Comparison of ENCODE assay signal across 8 cellular contexts in the genomic region with DNA sequence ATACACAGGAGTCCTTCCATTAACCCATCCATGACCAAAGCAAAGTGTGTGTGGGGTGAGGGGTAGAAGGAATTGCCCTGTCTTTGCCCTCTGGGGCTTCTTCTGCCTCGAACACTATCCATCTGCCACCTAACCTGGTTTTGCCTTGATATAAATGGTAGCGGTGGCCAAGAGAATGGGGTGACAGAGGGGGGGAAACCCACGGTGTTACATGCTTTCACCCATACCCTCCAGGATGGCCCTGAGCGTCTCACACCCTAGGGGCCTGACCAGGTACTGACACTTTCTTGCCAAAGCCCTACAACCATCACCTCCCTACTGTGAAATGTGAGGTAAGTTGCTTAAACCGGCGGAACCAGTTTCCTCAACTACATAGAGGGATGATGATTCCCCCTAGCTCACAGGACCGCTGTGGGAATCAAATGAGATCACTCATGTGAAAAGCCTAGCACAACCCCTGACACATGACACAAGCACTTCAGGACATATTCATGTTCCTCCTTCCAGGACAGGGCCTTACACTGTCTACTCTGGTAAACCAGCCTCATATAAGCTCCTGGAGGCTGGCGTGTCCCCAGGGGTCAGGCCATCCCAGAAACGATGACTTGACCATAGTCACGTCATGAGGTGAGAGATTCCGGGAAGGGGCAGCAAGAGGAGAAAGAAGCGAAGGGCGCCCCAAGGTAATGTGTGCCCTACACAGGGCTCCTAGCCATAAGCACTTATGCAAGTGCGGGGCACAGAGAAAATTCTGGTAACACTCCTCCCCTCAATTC. TPM values are rescaled to one million over a fixed set of nuclear protein-coding genes. Genes with fewer than 3 reads are reported as not detected.
A peak's percentile ranks its signal among the peaks of the same experiment; 100 is the strongest.
DNase-seq lines count a peak whose midpoint lies in the region; ATAC-seq, FAIRE-seq and TF ChIP-seq lines count a peak whose summit lies in the region.

No MANE protein-coding gene starts in this region.

- peak overlapping the region; percentile 82 for H3K4me2 ChIP-seq in GM12878 (ENCODE audit: control insufficient read depth, insufficient read depth)

- peak; percentile 54 to 74 (median 69) for TF ChIP-seq CTCF in GM12878 (IDR thresholded peaks at IDR 0.05 in 2 of 3, conservative IDR thresholded peaks at IDR 0.05 in 1 of 3; ENCODE audit: control insufficient read depth in 2 of 3, extremely low read depth in 1 of 3, insufficient read depth in 1 of 3, low read depth in 3 of 3, low read length in 3 of 3)

- peak overlapping the region; percentile 79 for H3K4me3 ChIP-seq in SJCRH30
- H3K4me3 ChIP-seq in GM12878 = peak overlapping the region; percentile 70; the same call in 1 of the 2 replicates

- TF ChIP-seq RAD21 in GM12878 (IDR thresholded peaks at IDR 0.05; ENCODE audit: insufficient read depth, low read depth, low read length) = peak; percentile 73

- FAIRE-seq in GM12878 (lab: Jason Lieb, UNC) = peak; percentile 70

- POLR2A ChIA-PET in GM12878 (lab: Charles Lee) = interaction anchor here (0.6 to 13.8 kb wide), 11 partner anchors 8 to 228 kb away, joined by 3 to 263 read pairs (median 19); a partner anchor contains a TSS

- H2AFZ ChIP-seq in GM12878 (ENCODE audit: control insufficient read depth, low read depth, low read length) = peak overlapping the region; percentile 25

- ATAC-seq in GM19468 (IDR thresholded peaks at IDR 0.05; ENCODE audit: extremely low read depth, unreplicated experiment) (peak; percentile 27), GM12878 (peak; percentile 77)

- no peak for TF ChIP-seq EP300 in GM12878 (IDR thresholded peaks at IDR 0.05; ENCODE audit: borderline replicate concordance in 1 of 2, control insufficient read depth in 1 of 2, low read depth in 2 of 2, low read length in 2 of 2)

- intact Hi-C loops in GM12878 (cut with micrococcal nuclease; ENCODE audit: unreplicated experiment) = loop anchor here (1.0 to 5.0 kb wide), 3 partner anchors 17 to 161 kb away; a partner anchor contains a TSS

- TF ChIP-seq POLR2A in GM12878 (IDR thresholded peaks at IDR 0.05; ENCODE audit: low read depth, low read length) = peak; percentile 16

- no peaks in the 10 kb centered on the region for H3K9me3 ChIP-seq in SJCRH30 (replicated peaks)
- no peaks in the 10 kb centered on the region for H3K9me3 ChIP-seq in GM12878 (replicated peaks; ENCODE audit: control insufficient read depth, insufficient read depth, low read length)

- peak overlapping the region; percentile 92 for H3K27ac ChIP-seq in SJCRH30
- peak overlapping the region; percentile 97 for H3K27ac ChIP-seq in GM12878 (ENCODE audit: control insufficient read depth, insufficient read depth)

- no peaks in the 10 kb centered on the region for H4K20me1 ChIP-seq in GM12878 (ENCODE audit: control insufficient read depth, insufficient read depth)

- peak overlapping the region; percentile 76 for H3K9ac ChIP-seq in GM12878 (ENCODE audit: control insufficient read depth, insufficient read depth, low read length)

- no TSS peak for BruUV-seq in GM12878 (replicated peaks; lab: Mats Ljungman, UMichigan)

- RAD21 ChIA-PET in GM12878 (lab: Charles Lee; ENCODE audit: unreplicated experiment) = interaction anchor here (1.0 to 9.2 kb wide), 14 partner anchors 8 to 228 kb away, joined by 3 to 132 read pairs (median 16); a partner anchor contains a TSS

- H3K79me2 ChIP-seq in GM12878 (ENCODE audit: control insufficient read depth, insufficient read depth, low read length) = peaks cover 18% of the 10 kb centered on the region

- H3K4me1 ChIP-seq in SJCRH30 (peaks cover 19% of the 10 kb centered on the region), GM12878 (ENCODE audit: control insufficient read depth, insufficient read depth, low read length) (peaks cover 31% of the 10 kb centered on the region)

- H3K27me3 ChIP-seq in SJCRH30 = no peaks in the 10 kb centered on the region
- H3K27me3 ChIP-seq in GM12878 (replicated peaks in 1 of 2; ENCODE audit: control insufficient read depth in 2 of 2, insufficient read depth in 2 of 2, low read length in 1 of 2) = no peaks in the 10 kb centered on the region

- H3K36me3 ChIP-seq in SJCRH30 (no peaks in the 10 kb centered on the region), GM12878 (ENCODE audit: control insufficient read depth in 2 of 2, insufficient read depth in 2 of 2, low read length in 1 of 2) (no peaks in the 10 kb centered on the region)

- CTCF ChIA-PET in GM12878 (lab: Yijun Ruan, JAX) = interaction anchor here (0.7 to 7.3 kb wide), 11 partner anchors 16 to 228 kb away, joined by 3 to 111 read pairs (median 7); a partner anchor contains a TSS

- in situ Hi-C loops in GM12878 (cut with MboI) = no loop called here

- SMC1A ChIA-PET in GM12878 (lab: Charles Lee; ENCODE audit: uncharacterized antibody, unreplicated experiment) = interaction anchor here (1.0 to 13.4 kb wide), 12 partner anchors 8 to 227 kb away, joined by 3 to 311 read pairs (median 6); a partner anchor contains a TSS

- DNase-seq in DMS153 treated with DMSO at 0.1 percent for 48 hours (lab: John Stamatoyannopoulos, UW; ENCODE audit: unreplicated experiment) = peak; percentile 89
- peak; percentile 52 for DNase-seq in HuH-7.5 (ENCODE audit: low spot score)
- DNase-seq in SJCRH30 = peak; percentile 53 to 62
- peak; percentile 88 for DNase-seq in GM12878 (ENCODE audit: low read depth, low spot score)
- DNase-seq in iPS-NIHi11 (ENCODE audit: low spot score) = peak; percentile 61
- peak; percentile 45 for DNase-seq in stimulated activated CD4-positive, alpha-beta T cell treated with anti-CD3 and anti-CD28 coated beads, Interleukin-12 subunit alpha, Interleukin-12 subunit beta, amount 100 ng/mL, for 4 hours
- DNase-seq in GM19238 (ENCODE audit: insufficient read length, low spot score) = no peak

- 5% methylated on average over 14 of the region's 14 CpGs for WGBS in GM12878 (ENCODE audit: insufficient coverage, insufficient replicate concordance, low lambda C conversion rate, missing lambda C conversion rate)

TF ChIP-seq in GM12878, 131 proteins besides CTCF, POLR2A, EP300 and RAD21 (continues in another document):
- no peak for TF ChIP-seq GABPA (IDR thresholded peaks at IDR 0.05; ENCODE audit: low read depth)
- 0 out of 4 replicates have a peak, but pooled peaks of 1 of the 2 experiments have one; percentile 25 for TF ChIP-seq ETV6 (conservative IDR thresholded peaks at IDR 0.05 in 1 of 2, IDR thresholded peaks at IDR 0.05 in 1 of 2; ENCODE audit: borderline replicate concordance in 1 of 2, low read depth in 1 of 2)
- peak; percentile 58; the same call in 1 of the 2 replicates for TF ChIP-seq PAX8 (IDR thresholded peaks at IDR 0.05)
- 0 out of 2 replicates have a peak, but pooled peaks have one; percentile 22 for TF ChIP-seq TCF12 (IDR thresholded peaks at IDR 0.05; ENCODE audit: low read depth, low read length)
- peak; percentile 89 to 92 for TF ChIP-seq IKZF2 (IDR thresholded peaks at IDR 0.05)
- 0 out of 2 replicates have a peak, but pooled peaks have one; percentile 25 for TF ChIP-seq JUNB (IDR thresholded peaks at IDR 0.05)
- peak; percentile 16; the same call in 1 of the 2 replicates for TF ChIP-seq NR2C1 (IDR thresholded peaks at IDR 0.05)
- no peak for TF ChIP-seq SREBF2 (IDR thresholded peaks at IDR 0.05; ENCODE audit: low read length)
- TF ChIP-seq HDGF (IDR thresholded peaks at IDR 0.05) = 0 out of 2 replicates have a peak, but pooled peaks have one; percentile 8
- TF ChIP-seq TCF3 (IDR thresholded peaks at IDR 0.05; ENCODE audit: borderline replicate concordance, insufficient read depth, low read depth, low read length) = no peak
- peak; percentile 53 for TF ChIP-seq CREM (IDR thresholded peaks at IDR 0.05; ENCODE audit: low read depth)

RNA-seq across cellular contexts. Expression of a gene that starts 49.7 kb away (rescaled TPM):
- total RNA-seq in SJCRH30 (2014; rRNA removed; shearing (Covaris generic)) = 16.2 and 16.7 TPM in 2 replicates
- total RNA-seq in GM12878 (2013; cell fraction: nucleolus; rRNA removed) = 31.6 and 43.1 TPM in 2 replicates
- total RNA-seq in GM12878 (2014; rRNA removed) (14.2 and 16.9 TPM in 2 replicates), GM12878 (2014; rRNA removed; fragmentation: Illumina TruSeq; extraction: Trizol) (11.4 and 12.0 TPM in 2 replicates), GM12878 (2021) (13.0 and 16.6 TPM in 2 replicates)
- 4.0 TPM for polyA plus RNA-seq in GM12878 (2011; ENCODE audit: low read depth)
- polyA plus RNA-seq in GM12878 (2011; rRNA removed) (10.0 and 11.1 TPM in 2 replicates), GM12878 (2014; fragmentation: Illumina TruSeq; extraction: Trizol) (11.6 and 13.4 TPM in 2 replicates), GM12878 (2014; fragmentation: Nextera tagmentation; extraction: Ambion mirVana) (1 to 10 TPM; 5.5 to 7.3 TPM), GM12878 (2014; rRNA removed) (10.3 and 13.2 TPM in 2 replicates), GM12878 (2016; fragmentation: Nextera tagmentation; extraction: Ambion mirVana) (10 to 100 TPM; 17.3 to 19.8 TPM)
- 8.8 and 10.2 TPM in 2 replicates for polyA plus RNA-seq in GM12878 (2011; cell fraction: cytosol; rRNA removed)
- 17.4 and 18.8 TPM in 2 replicates for polyA plus RNA-seq in GM12878 (2011; cell fraction: nucleus; rRNA removed)
- polyA plus RNA-seq in GM12878 (2012) = 6.2 and 9.2 TPM in 2 replicates
- polyA minus RNA-seq in GM12878 (2011; rRNA and poly(A)+ RNA removed) = 53.6 and 54.5 TPM in 2 replicates
- polyA minus RNA-seq in GM12878 (2011; cell fraction: cytosol; rRNA and poly(A)+ RNA removed) = 12.6 and 16.2 TPM in 2 replicates
- 22.2 and 31.8 TPM in 2 replicates for polyA minus RNA-seq in GM12878 (2011; cell fraction: nucleus; rRNA and poly(A)+ RNA removed)

RNA-seq across cellular contexts. Expression of a gene that starts 53.9 kb away (rescaled TPM):
- 81.6 and 88.4 TPM in 2 replicates for total RNA-seq in SJCRH30 (2014; rRNA removed; shearing (Covaris generic))
- 26.7 and 27.7 TPM in 2 replicates for total RNA-seq in GM12878 (2013; cell fraction: nucleolus; rRNA removed)
- total RNA-seq in GM12878 (2014; rRNA removed) (64.0 and 84.2 TPM in 2 replicates), GM12878 (2014; rRNA removed; fragmentation: Illumina TruSeq; extraction: Trizol) (45.5 and 47.3 TPM in 2 replicates), GM12878 (2021) (494 and 497 TPM in 2 replicates)
- 211 TPM for polyA plus RNA-seq in GM12878 (2011; ENCODE audit: low read depth)
- polyA plus RNA-seq in GM12878 (2011; rRNA removed) (83.5 and 121 TPM in 2 replicates), GM12878 (2014; fragmentation: Illumina TruSeq; extraction: Trizol) (304 and 338 TPM in 2 replicates), GM12878 (2014; fragmentation: Nextera tagmentation; extraction: Ambion mirVana) (10 to 100 TPM; 24.4 to 28.9 TPM), GM12878 (2014; rRNA removed) (221 and 272 TPM in 2 replicates), GM12878 (2016; fragmentation: Nextera tagmentation; extraction: Ambion mirVana) (100 to 1,000 TPM; 138 to 259 TPM)
- 149 and 196 TPM in 2 replicates for polyA plus RNA-seq in GM12878 (2011; cell fraction: cytosol; rRNA removed)
- polyA plus RNA-seq in GM12878 (2011; cell fraction: nucleus; rRNA removed) = 123 and 173 TPM in 2 replicates
- 433 and 458 TPM in 2 replicates for polyA plus RNA-seq in GM12878 (2012)
- 85.5 and 116 TPM in 2 replicates for polyA minus RNA-seq in GM12878 (2011; rRNA and poly(A)+ RNA removed)
- 83.9 and 87.5 TPM in 2 replicates for polyA minus RNA-seq in GM12878 (2011; cell fraction: cytosol; rRNA and poly(A)+ RNA removed)
- polyA minus RNA-seq in GM12878 (2011; cell fraction: nucleus; rRNA and poly(A)+ RNA removed) = 37.4 and 58.0 TPM in 2 replicates
